Comparison of ENCODE assay signal across 8 cellular contexts in the genomic region with DNA sequence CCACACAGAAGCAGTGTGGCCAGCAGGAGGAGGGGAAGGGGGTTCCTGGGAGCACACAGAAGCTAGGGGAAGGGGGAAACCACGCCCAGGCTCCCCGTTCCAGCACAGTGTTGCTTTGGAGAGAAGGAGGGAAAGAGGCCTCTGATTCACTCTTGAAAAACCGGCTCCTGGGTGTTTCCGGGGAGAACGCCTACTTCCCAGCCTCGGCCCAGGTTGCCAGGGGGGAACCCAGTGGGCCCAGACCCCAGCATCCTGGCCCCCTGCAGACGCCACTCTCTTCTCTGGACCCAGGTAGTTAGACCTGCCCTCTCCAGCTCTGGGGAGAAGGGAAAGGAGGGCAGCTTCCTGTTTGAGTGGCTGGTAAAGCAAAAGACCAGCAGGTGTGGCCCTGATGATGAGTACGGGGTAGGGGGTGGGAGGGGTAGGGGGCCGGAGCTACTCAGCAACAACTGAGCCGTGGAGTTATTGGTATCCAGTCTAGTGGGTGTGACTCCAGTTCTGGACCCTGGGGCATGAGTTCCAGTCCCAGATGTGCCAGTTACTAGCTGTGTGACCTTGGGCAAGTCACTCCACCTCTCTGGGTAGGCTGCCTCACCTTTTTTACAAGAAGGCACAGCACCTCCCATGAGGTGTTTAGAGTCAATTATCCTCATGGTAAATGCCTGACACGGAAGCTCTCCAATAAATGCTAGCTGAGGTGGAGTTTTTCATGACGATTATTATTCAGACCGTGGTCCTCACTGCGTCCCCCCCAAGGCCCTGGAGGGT. TPM values are rescaled to one million over a fixed set of nuclear protein-coding genes. Genes with fewer than 3 reads are reported as not detected.
DNase-seq lines count a peak whose midpoint lies in the region; ATAC-seq and TF ChIP-seq lines count a peak whose summit lies in the region.

No MANE protein-coding gene starts in this region.

- no peak for TF ChIP-seq RAD21 in neural cell (conservative IDR thresholded peaks at IDR 0.05)

- no peaks in the 10 kb centered on the region for H3K9me2 ChIP-seq in neural cell (ENCODE audit: insufficient read depth, low read length)

- DNase-seq in MG63 = no peak
- DNase-seq in HEK293T (ENCODE audit: extremely low spot score) = no peak
- no peak for DNase-seq in NCI-H748 treated with DMSO at 0.1 percent for 48 hours (lab: John Stamatoyannopoulos, UW)

- TF ChIP-seq EP300 in neural cell (conservative IDR thresholded peaks at IDR 0.05; ENCODE audit: poor library complexity, severe bottlenecking) = no peak

- H3K4me2 ChIP-seq in neural cell (ENCODE audit: low read length) = peak overlapping the region; percentile 59

- H2AFZ ChIP-seq in neural cell (ENCODE audit: low read depth, low read length) = peak overlapping the region; percentile 56

- POLR2A ChIA-PET in HEK293T (lab: Yijun Ruan, JAX) = interaction anchor here (0.6 to 3.5 kb wide), 3 partner anchors 23 to 618 kb away, joined by 3 to 27 read pairs (median 3); partner anchors contain the start of genes DNAJB1 and NANOS3

- H3K27ac ChIP-seq in C4-2B (peak overlapping the region; percentile 77), neural cell (ENCODE audit: low read length) (no peak overlapping the region)

- H4K20me1 ChIP-seq in neural cell (ENCODE audit: insufficient read depth) = no peaks in the 10 kb centered on the region

- no peaks in the 10 kb centered on the region for H3K4me1 ChIP-seq in endocrine pancreas (ENCODE audit: control insufficient read depth, insufficient read depth, low read length)

- CTCF ChIA-PET in HEK293T (lab: Yijun Ruan, JAX) = interaction anchor here (1.0 kb wide), 1 partner anchor 10 kb away, joined by 3 read pairs; no protein-coding TSS in a partner anchor

- no peak for TF ChIP-seq CTCF in C4-2B (conservative IDR thresholded peaks at IDR 0.05)
- TF ChIP-seq CTCF in neural cell (IDR thresholded peaks at IDR 0.05; ENCODE audit: poor library complexity, severe bottlenecking) = no peak

- H3K4me3 ChIP-seq in MG63 (peak overlapping the region; percentile 83), endocrine pancreas (ENCODE audit: control insufficient read depth, insufficient read depth, low read length) (peak overlapping the region; percentile 56), neural cell (ENCODE audit: low read length) (peak overlapping the region; percentile 95)

- H3K36me3 ChIP-seq in MG63 (peaks cover 31% of the 10 kb centered on the region), endocrine pancreas (ENCODE audit: control insufficient read depth, insufficient read depth, low read length) (no peaks in the 10 kb centered on the region), neural cell (ENCODE audit: insufficient read depth, low read length) (no peaks in the 10 kb centered on the region)

- H3K79me2 ChIP-seq in neural cell (replicated peaks; ENCODE audit: insufficient read depth, low read length) = peaks cover 16% of the 10 kb centered on the region

- H3K9me3 ChIP-seq in MG63 (no peaks in the 10 kb centered on the region), endocrine pancreas (ENCODE audit: control insufficient read depth, low read length) (no peaks in the 10 kb centered on the region), neural cell (ENCODE audit: low read length) (no peaks in the 10 kb centered on the region)

- H3K9ac ChIP-seq in endocrine pancreas (ENCODE audit: control insufficient read depth, insufficient read depth, low read length) = peak overlapping the region; percentile 61
- H3K9ac ChIP-seq in neural cell (ENCODE audit: low read length) = peak overlapping the region; percentile 75

- ATAC-seq in HG03457 (IDR thresholded peaks at IDR 0.05; ENCODE audit: unreplicated experiment) (no peak), GM19467 (IDR thresholded peaks at IDR 0.05; ENCODE audit: unreplicated experiment) (no peak)

- no peaks in the 10 kb centered on the region for H3F3A ChIP-seq in neural cell (ENCODE audit: insufficient read depth, low read length, poor library complexity, severe bottlenecking)

- H3K27me3 ChIP-seq in MG63 (no peaks in the 10 kb centered on the region), endocrine pancreas (ENCODE audit: control insufficient read depth, insufficient read depth, low read length) (no peaks in the 10 kb centered on the region), neural cell (ENCODE audit: insufficient read depth, low read depth, low read length) (no peaks in the 10 kb centered on the region)

TF ChIP-seq in neural cell, 6 proteins besides CTCF, POLR2A, EP300 and RAD21:
- TF ChIP-seq SMC3 (conservative IDR thresholded peaks at IDR 0.05; ENCODE audit: poor library complexity) (no peak), POLR2AphosphoS5 (IDR thresholded peaks at IDR 0.05) (no peak), REST (IDR thresholded peaks at IDR 0.05; ENCODE audit: borderline replicate concordance) (no peak), EZH2 (IDR thresholded peaks at IDR 0.05; ENCODE audit: borderline replicate concordance, insufficient read depth, low read length, poor library complexity, severe bottlenecking) (no peak), MXI1 (conservative IDR thresholded peaks at IDR 0.05; ENCODE audit: poor library complexity, severe bottlenecking) (no peak), TAF1 (IDR thresholded peaks at IDR 0.05; ENCODE audit: low read depth) (no peak)

TF ChIP-seq in HEK293T, 16 proteins besides CTCF, POLR2A, EP300 and RAD21:
- TF ChIP-seq LEF1 (IDR thresholded peaks at IDR 0.05; ENCODE audit: borderline replicate concordance) (no peak), L3MBTL2 (conservative IDR thresholded peaks at IDR 0.05) (no peak), HDGF (IDR thresholded peaks at IDR 0.05; ENCODE audit: borderline replicate concordance) (no peak), BHLHE40 (IDR thresholded peaks at IDR 0.05; ENCODE audit: borderline replicate concordance) (no peak), SUZ12 (IDR thresholded peaks at IDR 0.05) (no peak), SP1 (IDR thresholded peaks at IDR 0.05) (no peak)
- TF ChIP-seq, protein P1, sequence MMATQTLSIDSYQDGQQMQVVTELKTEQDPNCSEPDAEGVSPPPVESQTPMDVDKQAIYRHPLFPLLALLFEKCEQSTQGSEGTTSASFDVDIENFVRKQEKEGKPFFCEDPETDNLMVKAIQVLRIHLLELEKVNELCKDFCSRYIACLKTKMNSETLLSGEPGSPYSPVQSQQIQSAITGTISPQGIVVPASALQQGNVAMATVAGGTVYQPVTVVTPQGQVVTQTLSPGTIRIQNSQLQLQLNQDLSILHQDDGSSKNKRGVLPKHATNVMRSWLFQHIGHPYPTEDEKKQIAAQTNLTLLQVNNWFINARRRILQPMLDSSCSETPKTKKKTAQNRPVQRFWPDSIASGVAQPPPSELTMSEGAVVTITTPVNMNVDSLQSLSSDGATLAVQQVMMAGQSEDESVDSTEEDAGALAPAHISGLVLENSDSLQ (IDR thresholded peaks at IDR 0.05) = no peak

RNA-seq across cellular contexts. Expression of gene GIPC1, which starts 0.8 kb away (rescaled TPM):
- total RNA-seq in MG63 (2014; rRNA removed; shearing (Covaris generic); ENCODE audit: low replicate concordance) = 111 and 196 TPM in 2 replicates
- polyA plus RNA-seq in neural cell = 128 and 168 TPM in 2 replicates
- 59.8 and 67.4 TPM in 2 replicates for polyA minus RNA-seq in neural cell

RNA-seq across cellular contexts. Expression of gene PTGER1, which starts 19.9 kb away (rescaled TPM):
- total RNA-seq in MG63 (2014; rRNA removed; shearing (Covaris generic); ENCODE audit: low replicate concordance) = not detected in 2 replicates
- polyA plus RNA-seq in neural cell = not detected in 2 replicates
- polyA minus RNA-seq in neural cell = not detected in 2 replicates

RNA-seq across cellular contexts. Expression of gene DNAJB1, which starts 23.1 kb away (rescaled TPM):
- total RNA-seq in MG63 (2014; rRNA removed; shearing (Covaris generic); ENCODE audit: low replicate concordance) = 133 and 164 TPM in 2 replicates
- 64.6 and 70.9 TPM in 2 replicates for polyA plus RNA-seq in neural cell
- 50.4 and 54.5 TPM in 2 replicates for polyA minus RNA-seq in neural cell

RNA-seq across cellular contexts. Expression of gene TECR, which starts 34.3 kb away (rescaled TPM):
- total RNA-seq in MG63 (2014; rRNA removed; shearing (Covaris generic); ENCODE audit: low replicate concordance) = 143 and 165 TPM in 2 replicates
- 31.4 and 42.4 TPM in 2 replicates for polyA plus RNA-seq in neural cell
- 21.2 and 25.6 TPM in 2 replicates for polyA minus RNA-seq in neural cell
